ENCODE assay signal across 1 cellular context in the genomic region with DNA sequence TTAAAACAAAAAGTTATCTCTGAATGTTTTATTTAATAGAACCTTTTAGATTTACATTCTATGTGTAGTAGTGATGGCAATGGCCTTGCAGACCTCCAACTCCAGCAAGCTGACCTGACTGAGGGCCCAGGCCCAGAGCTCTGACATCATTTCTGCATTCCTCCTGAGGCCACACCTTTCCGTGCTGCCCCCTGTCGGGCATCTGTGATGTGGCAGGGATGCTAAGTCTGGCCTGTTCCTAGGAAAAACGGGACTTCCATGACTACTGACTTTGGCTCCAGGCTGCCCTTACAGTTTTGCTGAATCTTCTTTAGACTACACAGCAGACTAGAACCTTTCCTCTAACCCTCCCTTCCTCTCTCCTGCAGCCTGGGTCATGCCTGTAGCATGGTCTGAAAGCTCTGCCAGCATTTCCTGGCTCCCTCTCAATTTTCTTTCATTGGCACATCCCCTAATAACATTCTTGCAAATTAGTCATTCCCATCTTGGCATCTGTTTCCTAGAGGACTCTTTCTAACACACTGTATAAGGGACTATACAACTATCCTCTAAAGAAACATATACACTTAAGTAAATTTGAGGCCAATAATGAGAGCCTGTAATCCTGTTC.
TF ChIP-seq lines count a peak whose summit lies in the region.

No MANE protein-coding gene starts in this region.

TF ChIP-seq in K562, 482 proteins besides CTCF, POLR2A, EP300 and RAD21 (continued from another document and continues in another):
- TF ChIP-seq, protein P1, sequence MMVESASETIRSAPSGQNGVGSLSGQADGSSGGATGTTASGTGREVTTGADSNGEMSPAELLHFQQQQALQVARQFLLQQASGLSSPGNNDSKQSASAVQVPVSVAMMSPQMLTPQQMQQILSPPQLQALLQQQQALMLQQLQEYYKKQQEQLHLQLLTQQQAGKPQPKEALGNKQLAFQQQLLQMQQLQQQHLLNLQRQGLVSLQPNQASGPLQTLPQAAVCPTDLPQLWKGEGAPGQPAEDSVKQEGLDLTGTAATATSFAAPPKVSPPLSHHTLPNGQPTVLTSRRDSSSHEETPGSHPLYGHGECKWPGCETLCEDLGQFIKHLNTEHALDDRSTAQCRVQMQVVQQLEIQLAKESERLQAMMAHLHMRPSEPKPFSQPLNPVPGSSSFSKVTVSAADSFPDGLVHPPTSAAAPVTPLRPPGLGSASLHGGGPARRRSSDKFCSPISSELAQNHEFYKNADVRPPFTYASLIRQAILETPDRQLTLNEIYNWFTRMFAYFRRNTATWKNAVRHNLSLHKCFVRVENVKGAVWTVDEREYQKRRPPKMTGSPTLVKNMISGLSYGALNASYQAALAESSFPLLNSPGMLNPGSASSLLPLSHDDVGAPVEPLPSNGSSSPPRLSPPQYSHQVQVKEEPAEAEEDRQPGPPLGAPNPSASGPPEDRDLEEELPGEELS (CRISPR knock-in tag; IDR thresholded peaks at IDR 0.05; ENCODE audit: borderline replicate concordance) = no peak
- TF ChIP-seq SETDB1 (IDR thresholded peaks at IDR 0.05; ENCODE audit: low read length) = peak; percentile 94
- no peak for TF ChIP-seq SLC30A9 (CRISPR knock-in tag; IDR thresholded peaks at IDR 0.05)
- TF ChIP-seq RCOR1 (IDR thresholded peaks at IDR 0.05; ENCODE audit: borderline replicate concordance in 1 of 2, low read depth in 2 of 2, low read length in 2 of 2) = peak in 1 of 2 experiments; percentile 47; a peak in 1 of 4 replicates
- 0 out of 2 replicates have a peak, but pooled peaks have one; percentile 48 for TF ChIP-seq TEAD4 (IDR thresholded peaks at IDR 0.05; ENCODE audit: low read length)
- TF ChIP-seq TEAD4 (CRISPR knock-in tag; IDR thresholded peaks at IDR 0.05; ENCODE audit: borderline replicate concordance) = no peak
- TF ChIP-seq, protein P2, sequence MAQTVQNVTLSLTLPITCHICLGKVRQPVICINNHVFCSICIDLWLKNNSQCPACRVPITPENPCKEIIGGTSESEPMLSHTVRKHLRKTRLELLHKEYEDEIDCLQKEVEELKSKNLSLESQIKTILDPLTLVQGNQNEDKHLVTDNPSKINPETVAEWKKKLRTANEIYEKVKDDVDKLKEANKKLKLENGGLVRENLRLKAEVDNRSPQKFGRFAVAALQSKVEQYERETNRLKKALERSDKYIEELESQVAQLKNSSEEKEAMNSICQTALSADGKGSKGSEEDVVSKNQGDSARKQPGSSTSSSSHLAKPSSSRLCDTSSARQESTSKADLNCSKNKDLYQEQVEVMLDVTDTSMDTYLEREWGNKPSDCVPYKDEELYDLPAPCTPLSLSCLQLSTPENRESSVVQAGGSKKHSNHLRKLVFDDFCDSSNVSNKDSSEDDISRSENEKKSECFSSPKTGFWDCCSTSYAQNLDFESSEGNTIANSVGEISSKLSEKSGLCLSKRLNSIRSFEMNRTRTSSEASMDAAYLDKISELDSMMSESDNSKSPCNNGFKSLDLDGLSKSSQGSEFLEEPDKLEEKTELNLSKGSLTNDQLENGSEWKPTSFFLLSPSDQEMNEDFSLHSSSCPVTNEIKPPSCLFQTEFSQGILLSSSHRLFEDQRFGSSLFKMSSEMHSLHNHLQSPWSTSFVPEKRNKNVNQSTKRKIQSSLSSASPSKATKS (CRISPR knock-in tag; IDR thresholded peaks at IDR 0.05) = 0 out of 2 replicates have a peak, but pooled peaks have one; percentile 19
- peak; percentile 56; the same call in 1 of the 2 replicates for TF ChIP-seq CREM (IDR thresholded peaks at IDR 0.05; ENCODE audit: low read depth)
- TF ChIP-seq, protein P3, sequence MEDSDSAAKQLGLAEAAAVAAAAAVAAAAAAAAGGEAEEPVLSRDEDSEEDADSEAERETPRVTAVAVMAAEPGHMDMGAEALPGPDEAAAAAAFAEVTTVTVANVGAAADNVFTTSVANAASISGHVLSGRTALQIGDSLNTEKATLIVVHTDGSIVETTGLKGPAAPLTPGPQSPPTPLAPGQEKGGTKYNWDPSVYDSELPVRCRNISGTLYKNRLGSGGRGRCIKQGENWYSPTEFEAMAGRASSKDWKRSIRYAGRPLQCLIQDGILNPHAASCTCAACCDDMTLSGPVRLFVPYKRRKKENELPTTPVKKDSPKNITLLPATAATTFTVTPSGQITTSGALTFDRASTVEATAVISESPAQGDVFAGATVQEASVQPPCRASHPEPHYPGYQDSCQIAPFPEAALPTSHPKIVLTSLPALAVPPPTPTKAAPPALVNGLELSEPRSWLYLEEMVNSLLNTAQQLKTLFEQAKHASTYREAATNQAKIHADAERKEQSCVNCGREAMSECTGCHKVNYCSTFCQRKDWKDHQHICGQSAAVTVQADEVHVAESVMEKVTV (CRISPR knock-in tag; IDR thresholded peaks at IDR 0.05) = 0 out of 2 replicates have a peak, but pooled peaks have one; percentile 4
- peak in 1 of 2 experiments; percentile 91; a peak in 1 of 3 replicates for TF ChIP-seq CBX3 (IDR thresholded peaks at IDR 0.05; ENCODE audit: borderline replicate concordance in 1 of 2, low read length in 2 of 2)
- no peak for TF ChIP-seq POU5F1 (IDR thresholded peaks at IDR 0.05; ENCODE audit: borderline replicate concordance, low read depth, low read length, partially characterized antibody)
- TF ChIP-seq NR2C1 (IDR thresholded peaks at IDR 0.05) = no peak
- 0 out of 2 replicates have a peak, but pooled peaks have one; percentile 26 for TF ChIP-seq NR2C1 (tag; IDR thresholded peaks at IDR 0.05)
- TF ChIP-seq, protein P4, sequence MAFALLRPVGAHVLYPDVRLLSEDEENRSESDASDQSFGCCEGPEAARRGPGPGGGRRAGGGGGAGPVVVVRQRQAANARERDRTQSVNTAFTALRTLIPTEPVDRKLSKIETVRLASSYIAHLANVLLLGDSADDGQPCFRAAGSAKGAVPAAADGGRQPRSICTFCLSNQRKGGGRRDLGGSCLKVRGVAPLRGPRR (CRISPR knock-in tag; IDR thresholded peaks at IDR 0.05) = no peak
- no peak for TF ChIP-seq GABPB1 (CRISPR knock-in tag; IDR thresholded peaks at IDR 0.05)
- TF ChIP-seq, protein P5, sequence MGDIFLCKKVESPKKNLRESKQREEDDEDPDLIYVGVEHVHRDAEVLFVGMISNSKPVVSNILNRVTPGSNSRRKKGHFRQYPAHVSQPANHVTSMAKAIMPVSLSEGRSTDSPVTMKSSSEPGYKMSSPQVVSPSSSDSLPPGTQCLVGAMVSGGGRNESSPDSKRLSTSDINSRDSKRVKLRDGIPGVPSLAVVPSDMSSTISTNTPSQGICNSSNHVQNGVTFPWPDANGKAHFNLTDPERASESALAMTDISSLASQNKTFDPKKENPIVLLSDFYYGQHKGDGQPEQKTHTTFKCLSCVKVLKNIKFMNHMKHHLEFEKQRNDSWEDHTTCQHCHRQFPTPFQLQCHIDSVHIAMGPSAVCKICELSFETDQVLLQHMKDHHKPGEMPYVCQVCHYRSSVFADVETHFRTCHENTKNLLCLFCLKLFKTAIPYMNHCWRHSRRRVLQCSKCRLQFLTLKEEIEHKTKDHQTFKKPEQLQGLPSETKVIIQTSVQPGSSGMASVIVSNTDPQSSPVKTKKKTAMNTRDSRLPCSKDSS (IDR thresholded peaks at IDR 0.05; ENCODE audit: low read depth, partially characterized antibody) = no peak
- TF ChIP-seq ERF (CRISPR knock-in tag; IDR thresholded peaks at IDR 0.05) = no peak
- TF ChIP-seq, protein P6, sequence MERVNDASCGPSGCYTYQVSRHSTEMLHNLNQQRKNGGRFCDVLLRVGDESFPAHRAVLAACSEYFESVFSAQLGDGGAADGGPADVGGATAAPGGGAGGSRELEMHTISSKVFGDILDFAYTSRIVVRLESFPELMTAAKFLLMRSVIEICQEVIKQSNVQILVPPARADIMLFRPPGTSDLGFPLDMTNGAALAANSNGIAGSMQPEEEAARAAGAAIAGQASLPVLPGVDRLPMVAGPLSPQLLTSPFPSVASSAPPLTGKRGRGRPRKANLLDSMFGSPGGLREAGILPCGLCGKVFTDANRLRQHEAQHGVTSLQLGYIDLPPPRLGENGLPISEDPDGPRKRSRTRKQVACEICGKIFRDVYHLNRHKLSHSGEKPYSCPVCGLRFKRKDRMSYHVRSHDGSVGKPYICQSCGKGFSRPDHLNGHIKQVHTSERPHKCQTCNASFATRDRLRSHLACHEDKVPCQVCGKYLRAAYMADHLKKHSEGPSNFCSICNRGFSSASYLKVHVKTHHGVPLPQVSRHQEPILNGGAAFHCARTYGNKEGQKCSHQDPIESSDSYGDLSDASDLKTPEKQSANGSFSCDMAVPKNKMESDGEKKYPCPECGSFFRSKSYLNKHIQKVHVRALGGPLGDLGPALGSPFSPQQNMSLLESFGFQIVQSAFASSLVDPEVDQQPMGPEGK (CRISPR knock-in tag; IDR thresholded peaks at IDR 0.05; ENCODE audit: borderline replicate concordance) = no peak
- TF ChIP-seq, protein P7, sequence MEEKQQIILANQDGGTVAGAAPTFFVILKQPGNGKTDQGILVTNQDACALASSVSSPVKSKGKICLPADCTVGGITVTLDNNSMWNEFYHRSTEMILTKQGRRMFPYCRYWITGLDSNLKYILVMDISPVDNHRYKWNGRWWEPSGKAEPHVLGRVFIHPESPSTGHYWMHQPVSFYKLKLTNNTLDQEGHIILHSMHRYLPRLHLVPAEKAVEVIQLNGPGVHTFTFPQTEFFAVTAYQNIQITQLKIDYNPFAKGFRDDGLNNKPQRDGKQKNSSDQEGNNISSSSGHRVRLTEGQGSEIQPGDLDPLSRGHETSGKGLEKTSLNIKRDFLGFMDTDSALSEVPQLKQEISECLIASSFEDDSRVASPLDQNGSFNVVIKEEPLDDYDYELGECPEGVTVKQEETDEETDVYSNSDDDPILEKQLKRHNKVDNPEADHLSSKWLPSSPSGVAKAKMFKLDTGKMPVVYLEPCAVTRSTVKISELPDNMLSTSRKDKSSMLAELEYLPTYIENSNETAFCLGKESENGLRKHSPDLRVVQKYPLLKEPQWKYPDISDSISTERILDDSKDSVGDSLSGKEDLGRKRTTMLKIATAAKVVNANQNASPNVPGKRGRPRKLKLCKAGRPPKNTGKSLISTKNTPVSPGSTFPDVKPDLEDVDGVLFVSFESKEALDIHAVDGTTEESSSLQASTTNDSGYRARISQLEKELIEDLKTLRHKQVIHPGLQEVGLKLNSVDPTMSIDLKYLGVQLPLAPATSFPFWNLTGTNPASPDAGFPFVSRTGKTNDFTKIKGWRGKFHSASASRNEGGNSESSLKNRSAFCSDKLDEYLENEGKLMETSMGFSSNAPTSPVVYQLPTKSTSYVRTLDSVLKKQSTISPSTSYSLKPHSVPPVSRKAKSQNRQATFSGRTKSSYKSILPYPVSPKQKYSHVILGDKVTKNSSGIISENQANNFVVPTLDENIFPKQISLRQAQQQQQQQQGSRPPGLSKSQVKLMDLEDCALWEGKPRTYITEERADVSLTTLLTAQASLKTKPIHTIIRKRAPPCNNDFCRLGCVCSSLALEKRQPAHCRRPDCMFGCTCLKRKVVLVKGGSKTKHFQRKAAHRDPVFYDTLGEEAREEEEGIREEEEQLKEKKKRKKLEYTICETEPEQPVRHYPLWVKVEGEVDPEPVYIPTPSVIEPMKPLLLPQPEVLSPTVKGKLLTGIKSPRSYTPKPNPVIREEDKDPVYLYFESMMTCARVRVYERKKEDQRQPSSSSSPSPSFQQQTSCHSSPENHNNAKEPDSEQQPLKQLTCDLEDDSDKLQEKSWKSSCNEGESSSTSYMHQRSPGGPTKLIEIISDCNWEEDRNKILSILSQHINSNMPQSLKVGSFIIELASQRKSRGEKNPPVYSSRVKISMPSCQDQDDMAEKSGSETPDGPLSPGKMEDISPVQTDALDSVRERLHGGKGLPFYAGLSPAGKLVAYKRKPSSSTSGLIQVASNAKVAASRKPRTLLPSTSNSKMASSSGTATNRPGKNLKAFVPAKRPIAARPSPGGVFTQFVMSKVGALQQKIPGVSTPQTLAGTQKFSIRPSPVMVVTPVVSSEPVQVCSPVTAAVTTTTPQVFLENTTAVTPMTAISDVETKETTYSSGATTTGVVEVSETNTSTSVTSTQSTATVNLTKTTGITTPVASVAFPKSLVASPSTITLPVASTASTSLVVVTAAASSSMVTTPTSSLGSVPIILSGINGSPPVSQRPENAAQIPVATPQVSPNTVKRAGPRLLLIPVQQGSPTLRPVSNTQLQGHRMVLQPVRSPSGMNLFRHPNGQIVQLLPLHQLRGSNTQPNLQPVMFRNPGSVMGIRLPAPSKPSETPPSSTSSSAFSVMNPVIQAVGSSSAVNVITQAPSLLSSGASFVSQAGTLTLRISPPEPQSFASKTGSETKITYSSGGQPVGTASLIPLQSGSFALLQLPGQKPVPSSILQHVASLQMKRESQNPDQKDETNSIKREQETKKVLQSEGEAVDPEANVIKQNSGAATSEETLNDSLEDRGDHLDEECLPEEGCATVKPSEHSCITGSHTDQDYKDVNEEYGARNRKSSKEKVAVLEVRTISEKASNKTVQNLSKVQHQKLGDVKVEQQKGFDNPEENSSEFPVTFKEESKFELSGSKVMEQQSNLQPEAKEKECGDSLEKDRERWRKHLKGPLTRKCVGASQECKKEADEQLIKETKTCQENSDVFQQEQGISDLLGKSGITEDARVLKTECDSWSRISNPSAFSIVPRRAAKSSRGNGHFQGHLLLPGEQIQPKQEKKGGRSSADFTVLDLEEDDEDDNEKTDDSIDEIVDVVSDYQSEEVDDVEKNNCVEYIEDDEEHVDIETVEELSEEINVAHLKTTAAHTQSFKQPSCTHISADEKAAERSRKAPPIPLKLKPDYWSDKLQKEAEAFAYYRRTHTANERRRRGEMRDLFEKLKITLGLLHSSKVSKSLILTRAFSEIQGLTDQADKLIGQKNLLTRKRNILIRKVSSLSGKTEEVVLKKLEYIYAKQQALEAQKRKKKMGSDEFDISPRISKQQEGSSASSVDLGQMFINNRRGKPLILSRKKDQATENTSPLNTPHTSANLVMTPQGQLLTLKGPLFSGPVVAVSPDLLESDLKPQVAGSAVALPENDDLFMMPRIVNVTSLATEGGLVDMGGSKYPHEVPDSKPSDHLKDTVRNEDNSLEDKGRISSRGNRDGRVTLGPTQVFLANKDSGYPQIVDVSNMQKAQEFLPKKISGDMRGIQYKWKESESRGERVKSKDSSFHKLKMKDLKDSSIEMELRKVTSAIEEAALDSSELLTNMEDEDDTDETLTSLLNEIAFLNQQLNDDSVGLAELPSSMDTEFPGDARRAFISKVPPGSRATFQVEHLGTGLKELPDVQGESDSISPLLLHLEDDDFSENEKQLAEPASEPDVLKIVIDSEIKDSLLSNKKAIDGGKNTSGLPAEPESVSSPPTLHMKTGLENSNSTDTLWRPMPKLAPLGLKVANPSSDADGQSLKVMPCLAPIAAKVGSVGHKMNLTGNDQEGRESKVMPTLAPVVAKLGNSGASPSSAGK (IDR thresholded peaks at IDR 0.05) = no peak
- TF ChIP-seq NR2F6 (CRISPR knock-in tag; IDR thresholded peaks at IDR 0.05) = no peak
- TF ChIP-seq BDP1 (IDR thresholded peaks at IDR 0.05; ENCODE audit: insufficient read depth, insufficient read length) = no peak
- no peak for TF ChIP-seq MYC (IDR thresholded peaks at IDR 0.05; ENCODE audit: low read depth, low read length)
- TF ChIP-seq MYC (CRISPR knock-in tag; IDR thresholded peaks at IDR 0.05; ENCODE audit: borderline replicate concordance, low read depth) = no peak
- TF ChIP-seq MTA3 (IDR thresholded peaks at IDR 0.05; ENCODE audit: borderline replicate concordance) = no peak
- no peak for TF ChIP-seq OTX1 (CRISPR knock-in tag; IDR thresholded peaks at IDR 0.05)
- peak; percentile 70; the same call in 1 of the 2 replicates for TF ChIP-seq JUND (IDR thresholded peaks at IDR 0.05; ENCODE audit: borderline replicate concordance, low read depth, low read length)
- TF ChIP-seq JUND (tag; IDR thresholded peaks at IDR 0.05; ENCODE audit: borderline replicate concordance, low read depth, low read length) = no peak
- no peak for TF ChIP-seq NCOA1 (IDR thresholded peaks at IDR 0.05; ENCODE audit: low read depth)
- TF ChIP-seq SPI1 (IDR thresholded peaks at IDR 0.05; ENCODE audit: borderline replicate concordance, low read depth, low read length) = no peak
- 0 out of 2 replicates have a peak, but pooled peaks have one; percentile 66 for TF ChIP-seq CBX1 (IDR thresholded peaks at IDR 0.05; ENCODE audit: low read depth)
